ENCODE assay signal across 21 cellular contexts in genomic region chr3:10395196-10395595, GRCh38.
DNase-seq lines count a peak whose midpoint lies in the region; ATAC-seq and TF ChIP-seq lines count a peak whose summit lies in the region.
"Had no signal": no experiment of that assay in that cellular context is flagged by ENCODE, and none has a peak within 500 bp of the region (broad histone marks: within the 10 kb centered on the region; RNA-seq: fewer than 3 reads in every experiment).

No MANE protein-coding gene starts in this region.

- POLR2A ChIA-PET in CD8-positive, alpha-beta memory T cell (lab: Charles Lee), result no interaction called here

- WGBS in iPS DF 6.9 (ENCODE audit: insufficient coverage, insufficient read length), result no CpG with 5 or more reads among the region's 7 CpGs

- H3K4me3 ChIP-seq in BLaER1 (no peak overlapping the region), OCI-LY3 (ENCODE audit: low read length) (no peak overlapping the region), iPS DF 6.9 (ENCODE audit: low read length) (no peak overlapping the region)
- H3K4me3 ChIP-seq in CD8-positive, alpha-beta memory T cell (ENCODE audit: low read length), result no peak overlapping the region
- H3K4me3 ChIP-seq: left lung, transverse colon had no signal

- peak overlapping the region in 6 of 7 donors; percentile 6 to 79 (median 55) for H3K4me3 Mint-ChIP-seq in CD8-positive, alpha-beta memory T cell
- H3K4me3 Mint-ChIP-seq: activated T-cell treated with anti-CD3 and anti-CD28 coated beads, Interleukin-2, amount 50 U/mL, for 24 hours; brain; endodermal cell; stimulated activated naive CD8-positive, alpha-beta T cell treated with anti-CD3 and anti-CD28 coated beads, Interleukin-15, Interleukin-2, amounts not matched to agents 100 ng/mL and 50 ng/mL, for 24 hours had no signal

- peak overlapping the region in 2 of 8 donors; percentile 36 to 53 for H3K27ac Mint-ChIP-seq in CD8-positive, alpha-beta memory T cell
- H3K27ac Mint-ChIP-seq: activated T-cell treated with anti-CD3 and anti-CD28 coated beads, Interleukin-2, amount 50 U/mL, for 24 hours; brain; endodermal cell; stimulated activated naive CD8-positive, alpha-beta T cell treated with anti-CD3 and anti-CD28 coated beads, Interleukin-15, Interleukin-2, amounts not matched to agents 100 ng/mL and 50 ng/mL, for 24 hours had no signal

- peak overlapping the region; percentile 97 for H3K4me2 ChIP-seq in BLaER1
- peak overlapping the region; percentile 20; the same call in 1 of the 2 replicates for H3K4me2 ChIP-seq in OCI-LY3 (ENCODE audit: low read length)

- DNase-seq in CD8-positive, alpha-beta memory T cell, result no peak
- DNase-seq in iPS DF 6.9 (ENCODE audit: low read depth, low spot score) (peak; percentile 29), NCI-H1436 treated with DMSO at 0.1 percent for 48 hours (lab: John Stamatoyannopoulos, UW) (no peak), hepatic stellate cell (ENCODE audit: low spot score) (no peak)
- DNase-seq: activated T-cell treated with anti-CD3 and anti-CD28 coated beads, Interleukin-2, amount 50 U/mL, for 24 hours; Caco-2; endodermal cell; NCI-H146; NCI-H2171 treated with DMSO at 0.1 percent for 48 hours; NCI-H526 treated with DMSO at 0.1 percent for 48 hours; SIG-M5; small intestine; stimulated activated CD4-positive, alpha-beta T cell treated with anti-CD3 and anti-CD28 coated beads, Interleukin-2, amount 100 ng/mL, for 48 hours had no signal

- ATAC-seq in HG02798 (IDR thresholded peaks at IDR 0.05; ENCODE audit: poor library complexity, unreplicated experiment), result no peak
- ATAC-seq in GM21529 (IDR thresholded peaks at IDR 0.05; ENCODE audit: unreplicated experiment), result no peak
- ATAC-seq: left lung had no signal

- no peaks in the 10 kb centered on the region for H3K9me3 ChIP-seq in BLaER1
- no peaks in the 10 kb centered on the region for H3K9me3 ChIP-seq in CD8-positive, alpha-beta memory T cell (ENCODE audit: low read length)
- H3K9me3 ChIP-seq in OCI-LY3 (ENCODE audit: insufficient read depth, low read length), result no peaks in the 10 kb centered on the region
- no peaks in the 10 kb centered on the region for H3K9me3 ChIP-seq in iPS DF 6.9 (ENCODE audit: control insufficient read depth, insufficient read depth, low read length)
- H3K9me3 ChIP-seq: Caco-2, left lung, transverse colon had no signal

- no peaks in the 10 kb centered on the region for H3K9me3 Mint-ChIP-seq in CD8-positive, alpha-beta memory T cell
- H3K9me3 Mint-ChIP-seq: activated T-cell treated with anti-CD3 and anti-CD28 coated beads, Interleukin-2, amount 50 U/mL, for 24 hours; endodermal cell; stimulated activated naive CD8-positive, alpha-beta T cell treated with anti-CD3 and anti-CD28 coated beads, Interleukin-15, Interleukin-2, amounts not matched to agents 100 ng/mL and 50 ng/mL, for 24 hours had no signal

- H3K27ac ChIP-seq in BLaER1, result peak overlapping the region; percentile 90
- no peak overlapping the region for H3K27ac ChIP-seq in CD8-positive, alpha-beta memory T cell (ENCODE audit: low read depth, low read length)
- no peak overlapping the region for H3K27ac ChIP-seq in OCI-LY3 (ENCODE audit: low read length)
- no peak overlapping the region for H3K27ac ChIP-seq in iPS DF 6.9 (ENCODE audit: low read length)
- H3K27ac ChIP-seq: left lung, transverse colon had no signal

- H3K36me3 ChIP-seq in BLaER1 (peaks cover 54% of the 10 kb centered on the region), OCI-LY3 (replicated peaks; ENCODE audit: low read depth, low read length) (no peaks in the 10 kb centered on the region), iPS DF 6.9 (ENCODE audit: control insufficient read depth, insufficient read depth, low read length) (no peaks in the 10 kb centered on the region)
- no peaks in the 10 kb centered on the region for H3K36me3 ChIP-seq in CD8-positive, alpha-beta memory T cell (ENCODE audit: insufficient read depth, low read length)
- H3K36me3 ChIP-seq: left lung, transverse colon had no signal

- H3K9ac ChIP-seq in BLaER1 (peak overlapping the region; percentile 52; the same call in 1 of the 2 replicates), OCI-LY3 (ENCODE audit: low read length) (no peak overlapping the region)

- H3K4me1 ChIP-seq in BLaER1 (peaks cover 88% of the 10 kb centered on the region), OCI-LY3 (ENCODE audit: low read length) (peaks cover 32% of the 10 kb centered on the region), iPS DF 6.9 (ENCODE audit: control insufficient read depth, insufficient read depth, low read length) (no peaks in the 10 kb centered on the region; the same call in 1 of the 2 replicates)
- H3K4me1 ChIP-seq in CD8-positive, alpha-beta memory T cell (ENCODE audit: insufficient read depth, low read length), result peaks cover 40% of the 10 kb centered on the region
- H3K4me1 ChIP-seq: Caco-2, left lung, transverse colon had no signal

- no peak overlapping the region for H2AFZ ChIP-seq in OCI-LY3 (ENCODE audit: low read depth, low read length)

- H3K27me3 ChIP-seq in BLaER1 (no peaks in the 10 kb centered on the region), OCI-LY3 (ENCODE audit: low read depth, low read length) (no peaks in the 10 kb centered on the region), iPS DF 6.9 (ENCODE audit: control insufficient read depth, insufficient read depth, low read length) (no peaks in the 10 kb centered on the region)
- no peaks in the 10 kb centered on the region for H3K27me3 ChIP-seq in CD8-positive, alpha-beta memory T cell (ENCODE audit: insufficient read depth, low read length, poor library complexity, severe bottlenecking)
- H3K27me3 ChIP-seq: left lung, transverse colon had no signal

- TF ChIP-seq CTCF in OCI-LY3 (IDR thresholded peaks at IDR 0.05; ENCODE audit: low read depth, low read length), result no peak

- H3K36me3 Mint-ChIP-seq in CD8-positive, alpha-beta memory T cell, result no peaks in the 10 kb centered on the region

- H4K20me1 ChIP-seq in BLaER1, result no peaks in the 10 kb centered on the region
- no peaks in the 10 kb centered on the region for H4K20me1 ChIP-seq in OCI-LY3 (ENCODE audit: insufficient read depth, low read length)

- no peaks in the 10 kb centered on the region for H3K79me2 ChIP-seq in OCI-LY3 (ENCODE audit: low read length)

- no peaks in the 10 kb centered on the region for H3K27me3 Mint-ChIP-seq in CD8-positive, alpha-beta memory T cell
- H3K27me3 Mint-ChIP-seq: activated T-cell treated with anti-CD3 and anti-CD28 coated beads, Interleukin-2, amount 50 U/mL, for 24 hours; stimulated activated naive CD8-positive, alpha-beta T cell treated with anti-CD3 and anti-CD28 coated beads, Interleukin-15, Interleukin-2, amounts not matched to agents 100 ng/mL and 50 ng/mL, for 24 hours had no signal

- CTCF ChIA-PET in CD8-positive, alpha-beta memory T cell (lab: Charles Lee), result no interaction called here

- H3K4me1 Mint-ChIP-seq in CD8-positive, alpha-beta memory T cell, result peaks cover 37 to 52% (median 44%) of the 10 kb centered on the region in 3 donors
- H3K4me1 Mint-ChIP-seq: brain had no signal
